ENCODE assay signal across 17 cellular contexts in the genomic region with DNA sequence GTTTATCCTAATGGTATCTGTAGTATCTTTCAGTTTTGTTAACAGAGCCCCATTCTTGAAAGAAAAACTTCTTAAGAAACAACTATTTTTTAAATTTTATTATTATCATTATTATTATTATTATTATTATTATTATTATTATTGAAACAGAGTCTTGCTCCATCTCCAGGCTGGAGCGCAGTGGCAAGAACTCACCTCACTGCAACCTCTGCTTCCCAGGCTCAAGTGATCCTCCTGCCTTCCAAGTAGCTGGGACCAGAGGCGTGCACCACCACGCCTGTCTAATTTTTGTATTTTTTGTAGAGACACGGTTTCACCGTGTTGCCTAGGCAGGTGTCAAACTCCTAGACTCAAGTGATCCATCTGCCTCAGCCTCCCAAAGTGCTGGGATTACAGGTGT. TPM values are rescaled to one million over a fixed set of nuclear protein-coding genes. Genes with fewer than 3 reads are reported as not detected.
DNase-seq lines count a peak whose midpoint lies in the region; ATAC-seq and TF ChIP-seq lines count a peak whose summit lies in the region.
"Had no signal": no experiment of that assay in that cellular context is flagged by ENCODE, and none has a peak within 500 bp of the region (broad histone marks: within the 10 kb centered on the region; RNA-seq: fewer than 3 reads in every experiment).

No MANE protein-coding gene starts in this region.

- H3K27me3 Mint-ChIP-seq in WTC11 (ENCODE audit: low read depth) (no peaks in the 10 kb centered on the region), glutamatergic neuron (ENCODE audit: unreplicated experiment) (peaks cover 4% of the 10 kb centered on the region)
- H3K27me3 Mint-ChIP-seq: CD4-positive, alpha-beta memory T cell had no signal

- POLR2A ChIA-PET in WTC11 (lab: Charles Lee) = no interaction called here

- H3K27ac ChIP-seq in 22Rv1 (peak overlapping the region; percentile 22; the same call in 1 of the 2 replicates), substantia nigra (ENCODE audit: low read depth, low read length, poor library complexity, severe bottlenecking) (peak overlapping the region; percentile 58)
- H3K27ac ChIP-seq: A549 had no signal

- H3K36me3 Mint-ChIP-seq in WTC11 (peaks cover 93% of the 10 kb centered on the region), glutamatergic neuron (ENCODE audit: unreplicated experiment) (peaks cover 17% of the 10 kb centered on the region)

- H3K4me3 Mint-ChIP-seq in WTC11 = no peak overlapping the region
- no peak overlapping the region for H3K4me3 Mint-ChIP-seq in glutamatergic neuron (ENCODE audit: unreplicated experiment)
- H3K4me3 Mint-ChIP-seq: CD4-positive, alpha-beta memory T cell; GM23338; H9 had no signal

- ATAC-seq in WTC11 = no peak
- no peak for ATAC-seq in HG02970 (IDR thresholded peaks at IDR 0.05; ENCODE audit: low FRiP score, unreplicated experiment)
- ATAC-seq: GM23338 had no signal

- TF ChIP-seq CTCF in 22Rv1 (IDR thresholded peaks at IDR 0.05) (no peak), WTC11 (IDR thresholded peaks at IDR 0.05) (no peak), glutamatergic neuron (IDR thresholded peaks at IDR 0.05; ENCODE audit: partially characterized antibody, unreplicated experiment) (no peak)

- no peaks in the 10 kb centered on the region for H3K9me3 Mint-ChIP-seq in WTC11
- H3K9me3 Mint-ChIP-seq in glutamatergic neuron (ENCODE audit: unreplicated experiment) = no peaks in the 10 kb centered on the region
- H3K9me3 Mint-ChIP-seq: CD4-positive, alpha-beta memory T cell; GM23338; H9 had no signal

- CTCF ChIA-PET in WTC11 (lab: Charles Lee) = no interaction called here

- H3K4me1 Mint-ChIP-seq in WTC11 = no peaks in the 10 kb centered on the region
- H3K4me1 Mint-ChIP-seq in glutamatergic neuron (ENCODE audit: low read depth, unreplicated experiment) = peaks cover 13% of the 10 kb centered on the region
- H3K4me1 Mint-ChIP-seq: GM23338, H9 had no signal

- H3K27ac Mint-ChIP-seq in WTC11 = no peak overlapping the region
- peak overlapping the region; percentile 44 for H3K27ac Mint-ChIP-seq in glutamatergic neuron (ENCODE audit: unreplicated experiment)
- H3K27ac Mint-ChIP-seq: GM23338 had no signal

- DNase-seq in WTC11 (ENCODE audit: low spot score) = no peak
- DNase-seq in glutamatergic neuron = no peak
- no peak for DNase-seq in substantia nigra (lab: John Stamatoyannopoulos, UW)
- no peak for DNase-seq in NCI-H446 treated with DMSO at 0.1 percent for 48 hours (lab: John Stamatoyannopoulos, UW)
- DNase-seq in stimulated activated CD8-positive, alpha-beta memory T cell treated with anti-CD3 and anti-CD28 coated beads, Interleukin-4, amount 100 ng/mL, for 48 hours = no peak
- DNase-seq: AML-193; CD4-positive, alpha-beta memory T cell; H9; KG1; MM.1S; NCI-H1048; RPMI8226; SHP77 had no signal

TF ChIP-seq in WTC11, 78 proteins besides CTCF, POLR2A, EP300 and RAD21:
- TF ChIP-seq ZNF317 (CRISPR knock-in tag; IDR thresholded peaks at IDR 0.05; ENCODE audit: borderline replicate concordance, low read depth) (no peak), HMGA2 (CRISPR knock-in tag; IDR thresholded peaks at IDR 0.05) (0 out of 2 replicates have a peak, but pooled peaks have one; percentile 10)

RNA-seq across cellular contexts. Expression of gene SUPT6H, which starts 23.4 kb away (rescaled TPM):
- 49.1 to 61.3 TPM (median 54.5 TPM) in 3 replicates for total RNA-seq in WTC11 (2021)
- total RNA-seq in glutamatergic neuron (ENCODE audit: unreplicated experiment) = 108 TPM

RNA-seq across cellular contexts. Expression of gene SDF2, which starts 23.7 kb away (rescaled TPM):
- total RNA-seq in WTC11 (2021) (44.4 to 49.4 TPM (median 45.9 TPM) in 3 replicates), glutamatergic neuron (ENCODE audit: unreplicated experiment) (54.3 TPM)

RNA-seq across cellular contexts. Expression of gene PROCA1, which starts 26.3 kb away (rescaled TPM):
- 28.4 to 33.9 TPM (median 31.7 TPM) in 3 replicates for total RNA-seq in WTC11 (2021)
- 36.5 TPM for total RNA-seq in glutamatergic neuron (ENCODE audit: unreplicated experiment)

RNA-seq across cellular contexts. Expression of gene RAB34, which starts 32.3 kb away (rescaled TPM):
- total RNA-seq in WTC11 (2021) = 153 to 181 TPM (median 162 TPM) in 3 replicates
- total RNA-seq in glutamatergic neuron (ENCODE audit: unreplicated experiment) = 54.3 TPM

RNA-seq across cellular contexts. Expression of gene RPL23A, which starts 34.4 kb away (rescaled TPM):
- total RNA-seq in WTC11 (2021) = 1,832 to 2,055 TPM (median 2,048 TPM) in 3 replicates
- total RNA-seq in glutamatergic neuron (ENCODE audit: unreplicated experiment) = 627 TPM
